ENCODE assay signal across 1 cellular context in the genomic region with DNA sequence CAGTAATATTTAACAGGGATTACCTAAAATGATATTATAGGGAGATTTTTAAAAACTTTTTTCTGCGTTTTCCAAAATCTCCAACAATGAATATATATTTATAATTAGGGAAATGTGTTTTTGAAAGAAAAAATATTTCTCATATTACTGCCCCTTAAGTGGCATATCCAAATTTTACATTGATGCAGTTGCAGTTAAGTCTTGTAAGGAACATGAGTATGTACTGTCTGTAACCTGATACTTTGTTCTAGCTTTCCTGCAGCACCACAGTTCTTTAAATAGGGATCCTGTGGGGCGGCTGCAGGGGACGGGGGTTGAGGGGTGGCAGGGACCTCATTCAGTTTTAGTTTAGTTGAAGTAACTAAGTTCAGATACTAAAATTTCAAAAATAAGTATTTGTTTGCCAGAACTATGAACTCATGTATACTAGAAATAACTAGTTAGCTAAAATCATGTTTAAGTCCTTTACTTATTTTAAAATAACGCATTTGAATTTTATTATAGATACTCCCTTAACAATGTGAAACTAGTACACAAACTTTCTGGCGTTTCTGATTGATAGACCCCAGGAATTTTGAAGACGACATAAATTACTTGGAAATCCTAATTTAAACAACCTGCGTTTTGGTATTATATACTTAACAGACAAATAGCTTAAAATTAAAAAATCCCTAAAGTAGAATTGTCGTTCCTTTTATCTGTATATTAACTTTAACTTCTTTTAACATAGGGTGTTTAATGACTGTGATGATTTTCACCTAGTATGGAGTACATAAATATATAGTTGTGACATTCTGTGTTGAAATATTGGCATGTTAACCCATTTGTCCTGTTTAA.
TF ChIP-seq lines count a peak whose summit lies in the region.

No MANE protein-coding gene starts in this region.

TF ChIP-seq in K562, 482 proteins besides CTCF, POLR2A, EP300 and RAD21 (continues in another document):
- TF ChIP-seq, protein P1, sequence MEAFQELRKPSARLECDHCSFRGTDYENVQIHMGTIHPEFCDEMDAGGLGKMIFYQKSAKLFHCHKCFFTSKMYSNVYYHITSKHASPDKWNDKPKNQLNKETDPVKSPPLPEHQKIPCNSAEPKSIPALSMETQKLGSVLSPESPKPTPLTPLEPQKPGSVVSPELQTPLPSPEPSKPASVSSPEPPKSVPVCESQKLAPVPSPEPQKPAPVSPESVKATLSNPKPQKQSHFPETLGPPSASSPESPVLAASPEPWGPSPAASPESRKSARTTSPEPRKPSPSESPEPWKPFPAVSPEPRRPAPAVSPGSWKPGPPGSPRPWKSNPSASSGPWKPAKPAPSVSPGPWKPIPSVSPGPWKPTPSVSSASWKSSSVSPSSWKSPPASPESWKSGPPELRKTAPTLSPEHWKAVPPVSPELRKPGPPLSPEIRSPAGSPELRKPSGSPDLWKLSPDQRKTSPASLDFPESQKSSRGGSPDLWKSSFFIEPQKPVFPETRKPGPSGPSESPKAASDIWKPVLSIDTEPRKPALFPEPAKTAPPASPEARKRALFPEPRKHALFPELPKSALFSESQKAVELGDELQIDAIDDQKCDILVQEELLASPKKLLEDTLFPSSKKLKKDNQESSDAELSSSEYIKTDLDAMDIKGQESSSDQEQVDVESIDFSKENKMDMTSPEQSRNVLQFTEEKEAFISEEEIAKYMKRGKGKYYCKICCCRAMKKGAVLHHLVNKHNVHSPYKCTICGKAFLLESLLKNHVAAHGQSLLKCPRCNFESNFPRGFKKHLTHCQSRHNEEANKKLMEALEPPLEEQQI (IDR thresholded peaks at IDR 0.05): peak; percentile 54; the same call in 1 of the 2 replicates
- TF ChIP-seq ZNF77 (CRISPR knock-in tag; IDR thresholded peaks at IDR 0.05) (peak; percentile 99), ETV6 (IDR thresholded peaks at IDR 0.05; ENCODE audit: borderline replicate concordance in 1 of 2, low read depth in 2 of 2, low read length in 1 of 2) (no peak; a peak in 1 of 4 replicates), ETV6 (CRISPR knock-in tag; IDR thresholded peaks at IDR 0.05; ENCODE audit: borderline replicate concordance) (no peak), ZNF707 (CRISPR knock-in tag; conservative IDR thresholded peaks at IDR 0.05) (peak; percentile 75), ZNF766 (CRISPR knock-in tag; conservative IDR thresholded peaks at IDR 0.05) (peak; percentile 44; the same call in 1 of the 2 replicates), BCL6 (CRISPR knock-in tag; IDR thresholded peaks at IDR 0.05) (peak; percentile 97), HCFC1 (IDR thresholded peaks at IDR 0.05; ENCODE audit: low read depth, low read length) (peak; percentile 63), ELF4 (CRISPR knock-in tag; IDR thresholded peaks at IDR 0.05) (peak; percentile 100), NFATC3 (IDR thresholded peaks at IDR 0.05) (0 out of 2 replicates have a peak, but pooled peaks have one; percentile 26), MTF1 (CRISPR knock-in tag; IDR thresholded peaks at IDR 0.05; ENCODE audit: borderline replicate concordance) (peak; percentile 38; the same call in 1 of the 2 replicates), ZSCAN32 (CRISPR knock-in tag; IDR thresholded peaks at IDR 0.05) (peak; percentile 99), TBP (optimal IDR thresholded peaks at IDR 0.05; ENCODE audit: low read depth, low read length) (no peak), U2AF2 (optimal IDR thresholded peaks at IDR 0.05; ENCODE audit: low read depth, low read length) (no peak), ZNF79 (CRISPR knock-in tag; IDR thresholded peaks at IDR 0.05; ENCODE audit: low read depth) (peak; percentile 45; the same call in 1 of the 2 replicates), FOXK2 (conservative IDR thresholded peaks at IDR 0.05 in 1 of 2, IDR thresholded peaks at IDR 0.05 in 1 of 2; ENCODE audit: low read depth in 2 of 2) (peak in 1 of 2 experiments; percentile 17; a peak in 1 of 4 replicates), SMAD2 (IDR thresholded peaks at IDR 0.05; ENCODE audit: low read depth, low read length) (no peak), ZBTB8A (IDR thresholded peaks at IDR 0.05; ENCODE audit: partially characterized antibody) (peak; percentile 92), MAFF (IDR thresholded peaks at IDR 0.05; ENCODE audit: low read length) (peak; percentile 64), NFIC (IDR thresholded peaks at IDR 0.05) (peak; percentile 70), ZNF830 (CRISPR knock-in tag; IDR thresholded peaks at IDR 0.05) (peak; percentile 99), ZKSCAN3 (CRISPR knock-in tag; IDR thresholded peaks at IDR 0.05) (no peak), ZNF212 (CRISPR knock-in tag; IDR thresholded peaks at IDR 0.05) (peak; percentile 99), HLTF (IDR thresholded peaks at IDR 0.05) (no peak), ZNF644 (tag; IDR thresholded peaks at IDR 0.05; ENCODE audit: low read depth) (peak; percentile 49; the same call in 1 of the 2 replicates), HMG20A (CRISPR knock-in tag; conservative IDR thresholded peaks at IDR 0.05) (peak; percentile 96), SMAD1 (IDR thresholded peaks at IDR 0.05; ENCODE audit: low read depth, low read length, partially characterized antibody) (peak; percentile 99), RNF2 (IDR thresholded peaks at IDR 0.05) (peak; percentile 88), ZNF445 (CRISPR knock-in tag; IDR thresholded peaks at IDR 0.05; ENCODE audit: low read depth) (peak; percentile 100)
- TF ChIP-seq, protein P2, sequence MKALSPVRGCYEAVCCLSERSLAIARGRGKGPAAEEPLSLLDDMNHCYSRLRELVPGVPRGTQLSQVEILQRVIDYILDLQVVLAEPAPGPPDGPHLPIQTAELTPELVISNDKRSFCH (CRISPR knock-in tag; IDR thresholded peaks at IDR 0.05): no peak
- TF ChIP-seq, protein P2 (tag; IDR thresholded peaks at IDR 0.05): peak; percentile 46; the same call in 1 of the 2 replicates
- TF ChIP-seq, protein P3, sequence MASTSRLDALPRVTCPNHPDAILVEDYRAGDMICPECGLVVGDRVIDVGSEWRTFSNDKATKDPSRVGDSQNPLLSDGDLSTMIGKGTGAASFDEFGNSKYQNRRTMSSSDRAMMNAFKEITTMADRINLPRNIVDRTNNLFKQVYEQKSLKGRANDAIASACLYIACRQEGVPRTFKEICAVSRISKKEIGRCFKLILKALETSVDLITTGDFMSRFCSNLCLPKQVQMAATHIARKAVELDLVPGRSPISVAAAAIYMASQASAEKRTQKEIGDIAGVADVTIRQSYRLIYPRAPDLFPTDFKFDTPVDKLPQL (IDR thresholded peaks at IDR 0.05; ENCODE audit: extremely low read depth, insufficient read length): peak; percentile 98
- TF ChIP-seq, protein P4, sequence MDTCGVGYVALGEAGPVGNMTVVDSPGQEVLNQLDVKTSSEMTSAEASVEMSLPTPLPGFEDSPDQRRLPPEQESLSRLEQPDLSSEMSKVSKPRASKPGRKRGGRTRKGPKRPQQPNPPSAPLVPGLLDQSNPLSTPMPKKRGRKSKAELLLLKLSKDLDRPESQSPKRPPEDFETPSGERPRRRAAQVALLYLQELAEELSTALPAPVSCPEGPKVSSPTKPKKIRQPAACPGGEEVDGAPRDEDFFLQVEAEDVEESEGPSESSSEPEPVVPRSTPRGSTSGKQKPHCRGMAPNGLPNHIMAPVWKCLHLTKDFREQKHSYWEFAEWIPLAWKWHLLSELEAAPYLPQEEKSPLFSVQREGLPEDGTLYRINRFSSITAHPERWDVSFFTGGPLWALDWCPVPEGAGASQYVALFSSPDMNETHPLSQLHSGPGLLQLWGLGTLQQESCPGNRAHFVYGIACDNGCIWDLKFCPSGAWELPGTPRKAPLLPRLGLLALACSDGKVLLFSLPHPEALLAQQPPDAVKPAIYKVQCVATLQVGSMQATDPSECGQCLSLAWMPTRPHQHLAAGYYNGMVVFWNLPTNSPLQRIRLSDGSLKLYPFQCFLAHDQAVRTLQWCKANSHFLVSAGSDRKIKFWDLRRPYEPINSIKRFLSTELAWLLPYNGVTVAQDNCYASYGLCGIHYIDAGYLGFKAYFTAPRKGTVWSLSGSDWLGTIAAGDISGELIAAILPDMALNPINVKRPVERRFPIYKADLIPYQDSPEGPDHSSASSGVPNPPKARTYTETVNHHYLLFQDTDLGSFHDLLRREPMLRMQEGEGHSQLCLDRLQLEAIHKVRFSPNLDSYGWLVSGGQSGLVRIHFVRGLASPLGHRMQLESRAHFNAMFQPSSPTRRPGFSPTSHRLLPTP (IDR thresholded peaks at IDR 0.05; ENCODE audit: borderline replicate concordance, extremely low read depth, insufficient read length): no peak
- TF ChIP-seq, protein P5, sequence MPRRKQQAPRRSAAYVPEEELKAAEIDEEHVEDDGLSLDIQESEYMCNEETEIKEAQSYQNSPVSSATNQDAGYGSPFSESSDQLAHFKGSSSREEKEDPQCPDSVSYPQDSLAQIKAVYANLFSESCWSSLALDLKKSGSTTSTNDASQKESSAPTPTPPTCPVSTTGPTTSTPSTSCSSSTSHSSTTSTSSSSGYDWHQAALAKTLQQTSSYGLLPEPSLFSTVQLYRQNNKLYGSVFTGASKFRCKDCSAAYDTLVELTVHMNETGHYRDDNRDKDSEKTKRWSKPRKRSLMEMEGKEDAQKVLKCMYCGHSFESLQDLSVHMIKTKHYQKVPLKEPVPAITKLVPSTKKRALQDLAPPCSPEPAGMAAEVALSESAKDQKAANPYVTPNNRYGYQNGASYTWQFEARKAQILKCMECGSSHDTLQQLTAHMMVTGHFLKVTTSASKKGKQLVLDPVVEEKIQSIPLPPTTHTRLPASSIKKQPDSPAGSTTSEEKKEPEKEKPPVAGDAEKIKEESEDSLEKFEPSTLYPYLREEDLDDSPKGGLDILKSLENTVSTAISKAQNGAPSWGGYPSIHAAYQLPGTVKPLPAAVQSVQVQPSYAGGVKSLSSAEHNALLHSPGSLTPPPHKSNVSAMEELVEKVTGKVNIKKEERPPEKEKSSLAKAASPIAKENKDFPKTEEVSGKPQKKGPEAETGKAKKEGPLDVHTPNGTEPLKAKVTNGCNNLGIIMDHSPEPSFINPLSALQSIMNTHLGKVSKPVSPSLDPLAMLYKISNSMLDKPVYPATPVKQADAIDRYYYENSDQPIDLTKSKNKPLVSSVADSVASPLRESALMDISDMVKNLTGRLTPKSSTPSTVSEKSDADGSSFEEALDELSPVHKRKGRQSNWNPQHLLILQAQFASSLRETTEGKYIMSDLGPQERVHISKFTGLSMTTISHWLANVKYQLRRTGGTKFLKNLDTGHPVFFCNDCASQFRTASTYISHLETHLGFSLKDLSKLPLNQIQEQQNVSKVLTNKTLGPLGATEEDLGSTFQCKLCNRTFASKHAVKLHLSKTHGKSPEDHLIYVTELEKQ (CRISPR knock-in tag; IDR thresholded peaks at IDR 0.05): peak; percentile 86
- TF ChIP-seq, protein P6, sequence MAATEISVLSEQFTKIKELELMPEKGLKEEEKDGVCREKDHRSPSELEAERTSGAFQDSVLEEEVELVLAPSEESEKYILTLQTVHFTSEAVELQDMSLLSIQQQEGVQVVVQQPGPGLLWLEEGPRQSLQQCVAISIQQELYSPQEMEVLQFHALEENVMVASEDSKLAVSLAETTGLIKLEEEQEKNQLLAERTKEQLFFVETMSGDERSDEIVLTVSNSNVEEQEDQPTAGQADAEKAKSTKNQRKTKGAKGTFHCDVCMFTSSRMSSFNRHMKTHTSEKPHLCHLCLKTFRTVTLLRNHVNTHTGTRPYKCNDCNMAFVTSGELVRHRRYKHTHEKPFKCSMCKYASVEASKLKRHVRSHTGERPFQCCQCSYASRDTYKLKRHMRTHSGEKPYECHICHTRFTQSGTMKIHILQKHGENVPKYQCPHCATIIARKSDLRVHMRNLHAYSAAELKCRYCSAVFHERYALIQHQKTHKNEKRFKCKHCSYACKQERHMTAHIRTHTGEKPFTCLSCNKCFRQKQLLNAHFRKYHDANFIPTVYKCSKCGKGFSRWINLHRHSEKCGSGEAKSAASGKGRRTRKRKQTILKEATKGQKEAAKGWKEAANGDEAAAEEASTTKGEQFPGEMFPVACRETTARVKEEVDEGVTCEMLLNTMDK (IDR thresholded peaks at IDR 0.05; ENCODE audit: borderline replicate concordance, insufficient read depth, low read depth, low read length, poor library complexity, severe bottlenecking): no peak
- TF ChIP-seq, protein P7, sequence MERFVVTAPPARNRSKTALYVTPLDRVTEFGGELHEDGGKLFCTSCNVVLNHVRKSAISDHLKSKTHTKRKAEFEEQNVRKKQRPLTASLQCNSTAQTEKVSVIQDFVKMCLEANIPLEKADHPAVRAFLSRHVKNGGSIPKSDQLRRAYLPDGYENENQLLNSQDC (CRISPR knock-in tag; IDR thresholded peaks at IDR 0.05): peak; percentile 100
- TF ChIP-seq, protein P8, sequence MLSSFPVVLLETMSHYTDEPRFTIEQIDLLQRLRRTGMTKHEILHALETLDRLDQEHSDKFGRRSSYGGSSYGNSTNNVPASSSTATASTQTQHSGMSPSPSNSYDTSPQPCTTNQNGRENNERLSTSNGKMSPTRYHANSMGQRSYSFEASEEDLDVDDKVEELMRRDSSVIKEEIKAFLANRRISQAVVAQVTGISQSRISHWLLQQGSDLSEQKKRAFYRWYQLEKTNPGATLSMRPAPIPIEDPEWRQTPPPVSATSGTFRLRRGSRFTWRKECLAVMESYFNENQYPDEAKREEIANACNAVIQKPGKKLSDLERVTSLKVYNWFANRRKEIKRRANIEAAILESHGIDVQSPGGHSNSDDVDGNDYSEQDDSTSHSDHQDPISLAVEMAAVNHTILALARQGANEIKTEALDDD (IDR thresholded peaks at IDR 0.05): peak; percentile 99
- TF ChIP-seq, protein P9, sequence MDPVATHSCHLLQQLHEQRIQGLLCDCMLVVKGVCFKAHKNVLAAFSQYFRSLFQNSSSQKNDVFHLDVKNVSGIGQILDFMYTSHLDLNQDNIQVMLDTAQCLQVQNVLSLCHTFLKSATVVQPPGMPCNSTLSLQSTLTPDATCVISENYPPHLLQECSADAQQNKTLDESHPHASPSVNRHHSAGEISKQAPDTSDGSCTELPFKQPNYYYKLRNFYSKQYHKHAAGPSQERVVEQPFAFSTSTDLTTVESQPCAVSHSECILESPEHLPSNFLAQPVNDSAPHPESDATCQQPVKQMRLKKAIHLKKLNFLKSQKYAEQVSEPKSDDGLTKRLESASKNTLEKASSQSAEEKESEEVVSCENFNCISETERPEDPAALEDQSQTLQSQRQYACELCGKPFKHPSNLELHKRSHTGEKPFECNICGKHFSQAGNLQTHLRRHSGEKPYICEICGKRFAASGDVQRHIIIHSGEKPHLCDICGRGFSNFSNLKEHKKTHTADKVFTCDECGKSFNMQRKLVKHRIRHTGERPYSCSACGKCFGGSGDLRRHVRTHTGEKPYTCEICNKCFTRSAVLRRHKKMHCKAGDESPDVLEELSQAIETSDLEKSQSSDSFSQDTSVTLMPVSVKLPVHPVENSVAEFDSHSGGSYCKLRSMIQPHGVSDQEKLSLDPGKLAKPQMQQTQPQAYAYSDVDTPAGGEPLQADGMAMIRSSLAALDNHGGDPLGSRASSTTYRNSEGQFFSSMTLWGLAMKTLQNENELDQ (CRISPR knock-in tag; IDR thresholded peaks at IDR 0.05; ENCODE audit: borderline replicate concordance): no peak
- TF ChIP-seq, protein P10, sequence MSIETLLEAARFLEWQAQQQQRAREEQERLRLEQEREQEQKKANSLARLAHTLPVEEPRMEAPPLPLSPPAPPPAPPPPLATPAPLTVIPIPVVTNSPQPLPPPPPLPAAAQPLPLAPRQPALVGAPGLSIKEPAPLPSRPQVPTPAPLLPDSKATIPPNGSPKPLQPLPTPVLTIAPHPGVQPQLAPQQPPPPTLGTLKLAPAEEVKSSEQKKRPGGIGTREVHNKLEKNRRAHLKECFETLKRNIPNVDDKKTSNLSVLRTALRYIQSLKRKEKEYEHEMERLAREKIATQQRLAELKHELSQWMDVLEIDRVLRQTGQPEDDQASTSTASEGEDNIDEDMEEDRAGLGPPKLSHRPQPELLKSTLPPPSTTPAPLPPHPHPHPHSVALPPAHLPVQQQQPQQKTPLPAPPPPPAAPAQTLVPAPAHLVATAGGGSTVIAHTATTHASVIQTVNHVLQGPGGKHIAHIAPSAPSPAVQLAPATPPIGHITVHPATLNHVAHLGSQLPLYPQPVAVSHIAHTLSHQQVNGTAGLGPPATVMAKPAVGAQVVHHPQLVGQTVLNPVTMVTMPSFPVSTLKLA (conservative IDR thresholded peaks at IDR 0.05): no peak; a peak in 1 of 4 replicates
